ENCODE assay signal across 6 cellular contexts in the genomic region with DNA sequence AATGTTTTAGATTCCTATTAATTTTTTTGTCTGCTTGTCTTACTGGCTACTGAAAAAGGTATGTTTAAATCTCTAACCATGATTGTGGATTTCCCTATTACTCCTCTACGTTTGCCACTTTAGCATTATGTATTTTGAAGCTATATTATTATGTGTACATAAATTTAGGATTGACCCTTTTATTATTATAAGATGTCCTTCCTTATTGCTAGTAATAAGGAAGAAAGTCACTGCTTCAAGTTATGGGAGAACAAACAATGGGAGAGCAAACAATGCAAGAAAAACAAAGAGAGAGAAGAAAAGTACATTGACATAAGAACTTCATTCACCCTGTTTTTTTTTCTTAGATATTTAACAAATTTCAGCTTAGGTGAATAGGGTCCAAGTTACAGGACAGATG. TPM values are rescaled to one million over a fixed set of nuclear protein-coding genes. Genes with fewer than 3 reads are reported as not detected.
"Had no signal": no experiment of that assay in that cellular context is flagged by ENCODE, and none has a peak within 500 bp of the region (broad histone marks: within the 10 kb centered on the region; RNA-seq: fewer than 3 reads in every experiment).

No MANE protein-coding gene starts in this region.

RNA-seq across cellular contexts. Expression of a gene that starts 23.2 kb away (rescaled TPM):
- total RNA-seq: LHCN-M2, MCF 10A, NCI-H460, OCI-LY7, Right ventricle myocardium inferior, SK-MEL-5 had no signal
